8 cellular contexts compared by ENCODE assay signal in the genomic region with DNA sequence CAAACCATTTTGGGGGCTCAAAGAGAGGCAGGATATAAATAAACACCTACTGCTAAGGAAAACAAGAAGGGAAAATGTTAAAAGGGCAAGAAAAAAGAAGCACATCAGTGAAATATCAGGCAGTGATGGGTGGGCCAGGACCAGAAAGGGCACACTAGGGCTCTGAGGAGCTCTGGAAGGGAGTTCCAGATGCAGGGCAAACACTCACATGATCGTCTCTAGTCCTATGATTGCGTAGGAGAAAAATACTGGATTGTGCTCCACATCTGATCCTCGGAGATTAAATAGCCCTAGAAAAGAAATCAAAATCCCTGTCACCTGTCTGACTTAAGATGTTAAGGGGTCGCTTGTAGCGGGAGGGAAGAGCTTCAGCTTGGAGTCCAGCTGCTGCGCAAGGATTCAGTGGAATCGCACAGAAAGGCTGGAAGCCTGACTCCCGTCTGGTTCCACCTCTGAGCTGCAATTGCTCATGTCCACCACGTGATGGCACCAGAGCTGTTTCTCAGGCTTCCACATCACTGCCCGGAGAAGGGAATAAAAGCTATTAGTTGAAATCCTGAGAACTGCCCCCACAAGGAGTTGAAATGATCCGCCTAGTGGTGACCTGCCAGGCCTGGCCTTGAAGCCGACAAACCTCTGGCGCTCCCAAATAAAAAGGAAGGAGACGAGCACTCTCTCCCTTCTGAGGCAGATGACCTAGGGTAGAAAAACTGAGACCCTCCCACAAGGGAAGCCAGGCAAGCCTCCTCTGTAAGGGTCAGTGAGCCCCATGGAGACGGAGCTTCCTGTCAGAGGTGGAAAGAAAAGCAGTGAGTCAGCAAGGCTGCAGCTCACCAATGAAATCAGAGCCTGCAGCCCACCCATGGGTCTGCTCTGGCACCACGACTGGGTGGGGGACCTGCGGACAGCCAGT. TPM values are rescaled to one million over a fixed set of nuclear protein-coding genes. Genes with fewer than 3 reads are reported as not detected.
DNase-seq lines count a peak whose midpoint lies in the region; ATAC-seq and TF ChIP-seq lines count a peak whose summit lies in the region.

No MANE protein-coding gene starts in this region.

- H3K4me3 Mint-ChIP-seq in activated T-helper 1 cell treated with anti-CD3 and anti-CD28 coated beads, Interleukin-12 subunit alpha, Interleukin-12 subunit beta, Interleukin-2, Interleukin-4 antibody, amounts not matched to agents 30 ng/mL and 10 ng/mL and 1 ng/mL, durations not matched to agents 14 hours and 24 hours and 36 hours: no peak overlapping the region
- no peak overlapping the region for H3K4me3 Mint-ChIP-seq in neural crest cell

- TF ChIP-seq POLR2A in IMR-90 (IDR thresholded peaks at IDR 0.05; ENCODE audit: low read depth, low read length) (peak; percentile 59; the same call in 1 of the 2 replicates), Peyer's patch (IDR thresholded peaks at IDR 0.05) (no peak)

- peak overlapping the region; percentile 41 for H3K4me2 ChIP-seq in IMR-90 (ENCODE audit: low read depth, low read length)

- POLR2A ChIA-PET in IMR-90 (lab: Charles Lee; ENCODE audit: unreplicated experiment): no interaction called here

- peak overlapping the region; percentile 65 for H2BK120ac ChIP-seq in IMR-90 (ENCODE audit: low read depth, low read length)

- H3K4me1 Mint-ChIP-seq in activated T-helper 1 cell treated with anti-CD3 and anti-CD28 coated beads, Interleukin-12 subunit alpha, Interleukin-12 subunit beta, Interleukin-2, Interleukin-4 antibody, amounts not matched to agents 30 ng/mL and 10 ng/mL and 1 ng/mL, durations not matched to agents 14 hours and 24 hours and 36 hours (ENCODE audit: low read depth): peaks cover 21% of the 10 kb centered on the region
- peaks cover 12% of the 10 kb centered on the region for H3K4me1 Mint-ChIP-seq in neural crest cell

- H3K4ac ChIP-seq in IMR-90 (ENCODE audit: low read depth, low read length): peak overlapping the region; percentile 68

- H3K4me1 ChIP-seq in IMR-90 (ENCODE audit: control insufficient read depth, insufficient read depth, low read length) (peaks cover 15% of the 10 kb centered on the region), Peyer's patch (peaks cover 0 to 6% (median 0%) of the 10 kb centered on the region in 4 donors), stomach smooth muscle (ENCODE audit: control insufficient read depth, insufficient read depth, low read length) (peaks cover 34% of the 10 kb centered on the region)

- H3K23ac ChIP-seq in IMR-90 (ENCODE audit: low read depth, low read length): no peak overlapping the region

- no TSS peak for BruUV-seq in IMR-90 (replicated peaks; lab: Mats Ljungman, UMichigan)

- H2AFZ ChIP-seq in IMR-90 (replicated peaks; ENCODE audit: low read length, poor library complexity): peak overlapping the region; percentile 75

- CTCF ChIA-PET in IMR-90 (lab: Yijun Ruan, JAX): interaction anchor here (0.6 to 1.8 kb wide), 44 partner anchors 9 to 1013 kb away, joined by 3 to 20 read pairs (median 5); partner anchors contain the start of gene ADD3

- H3K9me1 ChIP-seq in IMR-90 (ENCODE audit: insufficient read depth, low read length): peaks cover 5% of the 10 kb centered on the region; the same call in 1 of the 2 replicates

- no peak overlapping the region for H3K27ac Mint-ChIP-seq in activated T-helper 1 cell treated with anti-CD3 and anti-CD28 coated beads, Interleukin-12 subunit alpha, Interleukin-12 subunit beta, Interleukin-2, Interleukin-4 antibody, amounts not matched to agents 30 ng/mL and 10 ng/mL and 1 ng/mL, durations not matched to agents 14 hours and 24 hours and 36 hours
- H3K27ac Mint-ChIP-seq in neural crest cell (ENCODE audit: unreplicated experiment): peak overlapping the region; percentile 70

- peaks cover 6 to 36% of the 10 kb centered on the region in 2 experiments; a peak in 2 of 4 replicates for H3K79me1 ChIP-seq in IMR-90 (ENCODE audit: low read depth in 1 of 2, low read length in 2 of 2)

- H3K36me3 ChIP-seq in IMR-90 (ENCODE audit: control insufficient read depth, insufficient read depth, low read length) (peaks cover 47% of the 10 kb centered on the region), Peyer's patch (peaks cover 0 to 83% (median 0%) of the 10 kb centered on the region in 3 donors), stomach smooth muscle (ENCODE audit: control insufficient read depth in 2 of 2, insufficient read depth in 2 of 2, low read length in 2 of 2) (peaks cover 39 to 40% of the 10 kb centered on the region in 2 donors)

- peak overlapping the region in 1 of 2 experiments; percentile 63; a peak in 2 of 4 replicates for H4K8ac ChIP-seq in IMR-90 (ENCODE audit: low read depth in 2 of 2, low read length in 2 of 2)

- peaks cover 39% of the 10 kb centered on the region for H3K36me3 Mint-ChIP-seq in activated T-helper 1 cell treated with anti-CD3 and anti-CD28 coated beads, Interleukin-12 subunit alpha, Interleukin-12 subunit beta, Interleukin-2, Interleukin-4 antibody, amounts not matched to agents 30 ng/mL and 10 ng/mL and 1 ng/mL, durations not matched to agents 14 hours and 24 hours and 36 hours (ENCODE audit: low read depth)
- H3K36me3 Mint-ChIP-seq in neural crest cell (ENCODE audit: low read depth): peaks cover 10% of the 10 kb centered on the region

- no peaks in the 10 kb centered on the region for H3K27me3 Mint-ChIP-seq in activated T-helper 1 cell treated with anti-CD3 and anti-CD28 coated beads, Interleukin-12 subunit alpha, Interleukin-12 subunit beta, Interleukin-2, Interleukin-4 antibody, amounts not matched to agents 30 ng/mL and 10 ng/mL and 1 ng/mL, durations not matched to agents 14 hours and 24 hours and 36 hours (ENCODE audit: insufficient read depth)
- no peaks in the 10 kb centered on the region for H3K27me3 Mint-ChIP-seq in neural crest cell (ENCODE audit: low read depth)

- peak overlapping the region; percentile 27 for H2BK5ac ChIP-seq in IMR-90 (ENCODE audit: low read depth, low read length, poor library complexity, severe bottlenecking)

- peak overlapping the region; percentile 23; the same call in 1 of the 2 replicates for H3K18ac ChIP-seq in IMR-90 (ENCODE audit: low read depth, low read length)

- in situ Hi-C loops in IMR-90 (cut with MboI; ENCODE audit: low sequenced_read_pairs): loop anchor here (5.0 kb wide), 2 partner anchors 253 to 388 kb away; no protein-coding TSS in a partner anchor

- peak overlapping the region; percentile 36 for H4K5ac ChIP-seq in IMR-90 (ENCODE audit: low read depth, low read length)

- TF ChIP-seq CTCF in IMR-90 (conservative IDR thresholded peaks at IDR 0.05; ENCODE audit: low read depth, low read length): peak; percentile 99
- peak; percentile 67 to 96 (median 93) for TF ChIP-seq CTCF in Peyer's patch (IDR thresholded peaks at IDR 0.05)
- TF ChIP-seq CTCF in neural crest cell (conservative IDR thresholded peaks at IDR 0.05): peak; percentile 98

- peak overlapping the region; percentile 54; the same call in 1 of the 2 replicates for H3K14ac ChIP-seq in IMR-90 (replicated peaks; ENCODE audit: low read depth, low read length)

- no peak overlapping the region for H3K56ac ChIP-seq in IMR-90 (ENCODE audit: extremely low read depth, insufficient read depth, low read length)

- no peaks in the 10 kb centered on the region for H3K9me3 ChIP-seq in IMR-90 (ENCODE audit: control insufficient read depth, insufficient read depth, low read length)
- no peaks in the 10 kb centered on the region for H3K9me3 ChIP-seq in Peyer's patch
- no peaks in the 10 kb centered on the region for H3K9me3 ChIP-seq in stomach smooth muscle (ENCODE audit: control insufficient read depth in 2 of 2, low read length in 2 of 2)

- H3K4me3 ChIP-seq in IMR-90 (ENCODE audit: insufficient read depth, low read depth, low read length) (no peak overlapping the region), Peyer's patch (no peak overlapping the region), stomach smooth muscle (ENCODE audit: low read length in 2 of 2) (peak overlapping the region; percentile 69 to 75)

- H2BK20ac ChIP-seq in IMR-90 (ENCODE audit: low read depth, low read length): peak overlapping the region; percentile 6; the same call in 1 of the 2 replicates

- peak overlapping the region; percentile 29; the same call in 1 of the 3 replicates for H2BK15ac ChIP-seq in IMR-90 (ENCODE audit: low read depth, low read length)

- dilution Hi-C loops in IMR-90 (cut with HindIII; ENCODE audit: low sequenced_read_pairs, unreplicated experiment): no loop called here

- no peak overlapping the region for H2AK5ac ChIP-seq in IMR-90 (ENCODE audit: low read depth, low read length)

- ATAC-seq in GM21515 (IDR thresholded peaks at IDR 0.05; ENCODE audit: unreplicated experiment) (peak; percentile 73), IMR-90 (ENCODE audit: low read depth) (peak; percentile 95)

- DNase-seq in DMS 273 (lab: John Stamatoyannopoulos, UW; ENCODE audit: unreplicated experiment): peak; percentile 91
- DNase-seq in IMR-90: peak; percentile 90
- peak; percentile 34 to 75 (median 72) for DNase-seq in Peyer's patch
- DNase-seq in activated T-helper 1 cell treated with anti-CD3 and anti-CD28 coated beads, Interleukin-12 subunit alpha, Interleukin-12 subunit beta, Interleukin-2, Interleukin-4 antibody, amounts not matched to agents 30 ng/mL and 10 ng/mL and 1 ng/mL, durations not matched to agents 14 hours and 24 hours and 36 hours (ENCODE audit: low spot score): peak; percentile 31
- DNase-seq in fibroblast of the conjunctiva (ENCODE audit: low read depth): peak; percentile 88
- peak; percentile 89 for DNase-seq in neural crest cell (ENCODE audit: low read depth, low spot score)

- H3K27ac ChIP-seq in IMR-90 (ENCODE audit: insufficient read depth, low read length): peak overlapping the region; percentile 62
- peak overlapping the region in 2 of 4 donors; percentile 1 for H3K27ac ChIP-seq in Peyer's patch
- peak overlapping the region; percentile 71 for H3K27ac ChIP-seq in stomach smooth muscle (ENCODE audit: low read length)

- no peaks in the 10 kb centered on the region for H3K9me3 Mint-ChIP-seq in activated T-helper 1 cell treated with anti-CD3 and anti-CD28 coated beads, Interleukin-12 subunit alpha, Interleukin-12 subunit beta, Interleukin-2, Interleukin-4 antibody, amounts not matched to agents 30 ng/mL and 10 ng/mL and 1 ng/mL, durations not matched to agents 14 hours and 24 hours and 36 hours
- no peaks in the 10 kb centered on the region for H3K9me3 Mint-ChIP-seq in neural crest cell

- peak; percentile 99 for TF ChIP-seq RAD21 in IMR-90 (IDR thresholded peaks at IDR 0.05; ENCODE audit: low read length)

- peak overlapping the region; percentile 2 for H2AK9ac ChIP-seq in IMR-90 (replicated peaks; ENCODE audit: low read depth, low read length, poor library complexity)

- WGBS in IMR-90 (ENCODE audit: extremely low coverage in 2 of 2, insufficient read length in 1 of 2), 2 experiments: 57% methylated on average over 2 of the region's 17 CpGs; no CpG with 5 or more reads in 1 of the 2 experiments

- 0 out of 2 replicates have a peak, but pooled peaks cover 11% of the 10 kb centered on the region for H4K20me1 ChIP-seq in IMR-90 (ENCODE audit: insufficient read depth, low read length)

- H3K9ac ChIP-seq in IMR-90 (ENCODE audit: low read depth, low read length) (no peak overlapping the region; the same call in 1 of the 2 replicates), stomach smooth muscle (ENCODE audit: low read length in 2 of 2) (peak overlapping the region; percentile 54 to 88)

- H3K27me3 ChIP-seq in IMR-90 (ENCODE audit: control insufficient read depth, insufficient read depth, low read length) (no peaks in the 10 kb centered on the region), Peyer's patch (no peaks in the 10 kb centered on the region), stomach smooth muscle (ENCODE audit: control insufficient read depth in 1 of 2, insufficient read depth in 2 of 2, low read length in 2 of 2) (no peaks in the 10 kb centered on the region)

- intact Hi-C loops in IMR-90 (cut with micrococcal nuclease): loop anchor here (1.0 to 5.0 kb wide), 4 partner anchors 123 to 395 kb away; partner anchors contain the start of gene ADD3
- intact Hi-C loops in activated T-helper 1 cell treated with anti-CD3 and anti-CD28 coated beads, Interleukin-12 subunit alpha, Interleukin-12 subunit beta, Interleukin-2, Interleukin-4 antibody, amounts not matched to agents 30 ng/mL and 10 ng/mL and 1 ng/mL, durations not matched to agents 14 hours and 24 hours and 36 hours (cut with micrococcal nuclease): loop anchor here (1.0 to 5.0 kb wide), 7 partner anchors 39 to 393 kb away; partner anchors contain the start of gene XPNPEP1

- peak overlapping the region; percentile 64 for H4K91ac ChIP-seq in IMR-90 (ENCODE audit: insufficient read depth, low read depth, low read length)

RNA-seq across cellular contexts. Expression of gene XPNPEP1, which starts 39.2 kb away (rescaled TPM):
- 136 and 164 TPM in 2 replicates for total RNA-seq in IMR-90 (2012; rRNA removed)
- polyA plus RNA-seq in IMR-90 (2012; rRNA removed): 311 and 378 TPM in 2 replicates
- polyA plus RNA-seq in IMR-90 (2012; cell fraction: cytosol; rRNA removed): 71.3 and 117 TPM in 2 replicates
- polyA plus RNA-seq in IMR-90 (2012; cell fraction: nucleus; rRNA removed; ENCODE audit: low replicate concordance): 84.0 and 137 TPM in 2 replicates
- 100 to 1,000 TPM; 148 to 295 (median 263) TPM for total RNA-seq in Peyer's patch
- total RNA-seq in activated T-helper 1 cell treated with anti-CD3 and anti-CD28 coated beads, Interleukin-12 subunit alpha, Interleukin-12 subunit beta, Interleukin-2, Interleukin-4 antibody, amounts not matched to agents 30 ng/mL and 10 ng/mL and 1 ng/mL, durations not matched to agents 14 hours and 24 hours and 36 hours: 85.1 and 93.2 TPM in 2 replicates
- 76.8 and 78.4 TPM in 2 replicates for total RNA-seq in neural crest cell

Comparison
In these comparisons a context has a peak if more than half of its experiments do, and no peak if none do; other contexts are left out.
1. DNase-seq: peak in every context shown above with its lines; median percentile 91 in DMS 273; 90 in IMR-90; 89 in neural crest cell; 88 in fibroblast of the conjunctiva; 72 in Peyer's patch; 31 in activated T-helper 1 cell treated with anti-CD3 and anti-CD28 coated beads, Interleukin-12 subunit alpha, Interleukin-12 subunit beta, Interleukin-2, Interleukin-4 antibody, amounts not matched to agents 30 ng/mL and 10 ng/mL and 1 ng/mL, durations not matched to agents 14 hours and 24 hours and 36 hours.
2. H3K4me3 ChIP-seq: peak in stomach smooth muscle (2 of 2); none in IMR-90 (single experiment) and Peyer's patch (0 of 4).
3. Peak in every context shown above with its lines, with median percentiles within 50 percentile points of each other: CTCF ChIP-seq.